Comparison of ENCODE assay signal across 8 cellular contexts in genomic region chr1:18955442-18956188, GRCh38. TPM values are rescaled to one million over a fixed set of nuclear protein-coding genes. Genes with fewer than 3 reads are reported as not detected.
DNase-seq lines count a peak whose midpoint lies in the region; ATAC-seq, FAIRE-seq and TF ChIP-seq lines count a peak whose summit lies in the region.

No MANE protein-coding gene starts in this region.

- H3K4me3 ChIP-seq in A549 (peak overlapping the region; percentile 91), astrocyte (ENCODE audit: insufficient read depth, low read depth, low read length) (peak overlapping the region; percentile 71)

- peaks cover 30% of the 10 kb centered on the region for H3K4me1 Mint-ChIP-seq in astrocyte (ENCODE audit: low read depth, unreplicated experiment)

- ATAC-seq in A549 (peak; percentile 17 to 51; a peak in 5 of 6 replicates), GM18511 (IDR thresholded peaks at IDR 0.05; ENCODE audit: unreplicated experiment) (peak; percentile 25), HG03280 (IDR thresholded peaks at IDR 0.05; ENCODE audit: unreplicated experiment) (peak; percentile 18)

- H3K36me3 Mint-ChIP-seq in astrocyte (ENCODE audit: low read depth, unreplicated experiment) = peaks cover 5% of the 10 kb centered on the region

- peak overlapping the region; percentile 95 for H3K4me3 Mint-ChIP-seq in astrocyte (ENCODE audit: unreplicated experiment)

- H3K9me3 ChIP-seq in A549 (no peaks in the 10 kb centered on the region), astrocyte (ENCODE audit: insufficient read depth, low read depth, low read length) (no peaks in the 10 kb centered on the region)

- peaks cover 3% of the 10 kb centered on the region for H3K27me3 Mint-ChIP-seq in astrocyte (ENCODE audit: low read depth, unreplicated experiment)

- TF ChIP-seq POLR2A in A549 (IDR thresholded peaks at IDR 0.05; ENCODE audit: low read length) = no peak

- H3K9me3 Mint-ChIP-seq in astrocyte (ENCODE audit: unreplicated experiment) = no peaks in the 10 kb centered on the region

- TF ChIP-seq EP300 in A549 (IDR thresholded peaks at IDR 0.05) = no peak

- H3K4me2 ChIP-seq in A549 (peak overlapping the region; percentile 93), astrocyte (ENCODE audit: low read length) (peak overlapping the region; percentile 93)

- no peaks in the 10 kb centered on the region for H3K36me3 ChIP-seq in astrocyte (ENCODE audit: insufficient read depth, low read length)

- H3K4me1 ChIP-seq in A549 (peaks cover 46% of the 10 kb centered on the region), astrocyte (ENCODE audit: insufficient read depth, low read length) (peaks cover 47% of the 10 kb centered on the region)

- POLR2A ChIA-PET in A549 (lab: Yijun Ruan, JAX) = interaction anchor here (0.9 to 1.3 kb wide), 3 partner anchors 29 to 56 kb away, joined by 4 to 5 read pairs (median 4); no protein-coding TSS in a partner anchor

- CTCF ChIA-PET in A549 (lab: Yijun Ruan, JAX) = interaction anchor here (0.7 to 3.0 kb wide), 18 partner anchors 10 to 135 kb away, joined by 3 to 10 read pairs (median 5); no protein-coding TSS in a partner anchor

- TF ChIP-seq CTCF in A549 (IDR thresholded peaks at IDR 0.05) (no peak), astrocyte (IDR thresholded peaks at IDR 0.05; ENCODE audit: insufficient read depth, low read depth, low read length) (no peak)

- H3K27me3 ChIP-seq in astrocyte (ENCODE audit: insufficient read depth, low read length) = no peaks in the 10 kb centered on the region

- H3K27ac ChIP-seq in A549 = peak overlapping the region; percentile 85 to 96
- H3K27ac ChIP-seq in astrocyte (ENCODE audit: low read depth, low read length) = peak overlapping the region; percentile 10

- 0% methylated on average over 4 of the region's 89 CpGs for WGBS in A549 (ENCODE audit: missing lambda C conversion rate)

- H2AFZ ChIP-seq in astrocyte (ENCODE audit: low read depth, low read length) = no peak overlapping the region

- peak in 1 of 2 experiments; percentile 30; a peak in 1 of 5 replicates for TF ChIP-seq RAD21 in A549 (conservative IDR thresholded peaks at IDR 0.05 in 1 of 2, IDR thresholded peaks at IDR 0.05 in 1 of 2)

- DNase-seq in A549 (ENCODE audit: low read depth in 1 of 2, low spot score in 1 of 2) (no peak), SW480 (ENCODE audit: low spot score) (peak; percentile 49), astrocyte (ENCODE audit: low read depth) (no peak), iPS-NIHi7 (ENCODE audit: extremely low spot score) (peak; percentile 46), KG1 (lab: John Stamatoyannopoulos, UW) (no peak)
- DNase-seq in stimulated activated CD4-positive, alpha-beta T cell treated with anti-CD3 and anti-CD28 coated beads, Interleukin-1b, Interleukin-23, amount 100 ng/mL, for 48 hours = peak; percentile 54

- peak overlapping the region; percentile 81 for H3K9ac ChIP-seq in astrocyte (ENCODE audit: low read length)

- H3K27ac Mint-ChIP-seq in astrocyte (ENCODE audit: unreplicated experiment) = peak overlapping the region; percentile 90

- FAIRE-seq in A549 (lab: Jason Lieb, UNC) (no peak), astrocyte (lab: Jason Lieb, UNC) (no peak)

- H3K79me2 ChIP-seq in astrocyte (ENCODE audit: insufficient read depth, low read length) = peaks cover 54% of the 10 kb centered on the region

- peaks cover 50% of the 10 kb centered on the region for H4K20me1 ChIP-seq in astrocyte (ENCODE audit: insufficient read depth, low read length)

TF ChIP-seq in A549, 52 proteins besides CTCF, POLR2A, EP300 and RAD21:
- TF ChIP-seq ZC3H11A (IDR thresholded peaks at IDR 0.05) (no peak), MAX (IDR thresholded peaks at IDR 0.05) (peak; percentile 36), SMC3 (IDR thresholded peaks at IDR 0.05) (peak; percentile 18; the same call in 2 of the 3 replicates), ZSCAN20 (CRISPR knock-in tag; IDR thresholded peaks at IDR 0.05) (no peak)

RNA-seq across cellular contexts. Expression of gene IFFO2, which starts 0.9 kb away (rescaled TPM):
- polyA plus RNA-seq in A549 (2011; rRNA removed) (23.0 and 24.3 TPM in 2 replicates), A549 (2017; fragmentation: RNase III; extraction: RNeasy Plus Mini Kit Qiagen cat#74134 plus additional on column Dnase treatment) (50.1 to 57.5 TPM (median 53.9 TPM) in 3 replicates)
- polyA plus RNA-seq in A549 (2012; cell fraction: cytosol; rRNA removed) = 43.9 and 44.0 TPM in 2 replicates
- polyA plus RNA-seq in A549 (2012; cell fraction: nucleus; rRNA removed) = 93.7 and 96.0 TPM in 2 replicates
- 24.2 and 31.1 TPM in 2 replicates for polyA minus RNA-seq in A549 (2011; rRNA and poly(A)+ RNA removed)
- total RNA-seq in astrocyte = 34.2 and 39.6 TPM in 2 replicates

RNA-seq across cellular contexts. Expression of gene ALDH4A1, which starts 53.3 kb away (rescaled TPM):
- 9.4 and 9.7 TPM in 2 replicates for polyA plus RNA-seq in A549 (2011; rRNA removed)
- 17.8 and 20.9 TPM in 2 replicates for polyA plus RNA-seq in A549 (2012; cell fraction: cytosol; rRNA removed)
- 44.6 and 47.4 TPM in 2 replicates for polyA plus RNA-seq in A549 (2012; cell fraction: nucleus; rRNA removed)
- polyA plus RNA-seq in A549 (2017; fragmentation: RNase III; extraction: RNeasy Plus Mini Kit Qiagen cat#74134 plus additional on column Dnase treatment) = 14.7 to 17.1 TPM (median 15.4 TPM) in 3 replicates
- polyA minus RNA-seq in A549 (2011; rRNA and poly(A)+ RNA removed) = 12.0 and 13.4 TPM in 2 replicates
- total RNA-seq in astrocyte = 10.4 and 13.8 TPM in 2 replicates

Comparison
In these comparisons a context has a peak if more than half of its experiments do, and no peak if none do; other contexts are left out.
1. DNase-seq: peak in SW480 (single experiment), iPS-NIHi7 (single experiment) and stimulated activated CD4-positive, alpha-beta T cell treated with anti-CD3 and anti-CD28 coated beads, Interleukin-1b, Interleukin-23, amount 100 ng/mL, for 48 hours (single experiment); none in A549 (0 of 2), astrocyte (single experiment) and KG1 (single experiment).
2. Peak in every context shown above with its lines, with median percentiles within 50 percentile points of each other: ATAC-seq.